23 cellular contexts compared by ENCODE assay signal in the genomic region with DNA sequence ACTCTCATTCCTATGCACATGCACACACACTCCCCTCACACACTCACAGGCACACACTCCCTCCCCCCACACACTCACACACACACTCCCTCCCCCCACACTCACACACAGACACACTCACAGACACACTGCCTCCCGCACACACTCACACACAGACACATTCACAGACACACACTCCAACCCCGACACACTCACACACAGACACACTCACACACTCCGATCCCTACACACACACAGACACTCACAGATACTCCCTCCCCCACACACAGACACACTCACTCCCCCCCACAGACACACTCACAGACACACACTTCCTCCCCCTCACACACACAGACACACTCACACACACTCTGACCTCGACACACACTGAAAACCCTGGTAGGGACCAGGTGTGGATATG.
DNase-seq lines count a peak whose midpoint lies in the region; ATAC-seq, FAIRE-seq and TF ChIP-seq lines count a peak whose summit lies in the region.
"Had no signal": no experiment of that assay in that cellular context is flagged by ENCODE, and none has a peak within 500 bp of the region (broad histone marks: within the 10 kb centered on the region; RNA-seq: fewer than 3 reads in every experiment).

No MANE protein-coding gene starts in this region.

- FAIRE-seq in bronchial epithelial cell (lab: Jason Lieb, UNC): peak; percentile 93
- FAIRE-seq: A549, D721Med, RCC 7860 had no signal

- DNase-seq in NT2/D1 (ENCODE audit: low read depth, low spot score) (no peak), bronchial epithelial cell (ENCODE audit: low read depth) (no peak), neural progenitor cell (ENCODE audit: low spot score) (no peak), NCI-H2029 (lab: John Stamatoyannopoulos, UW) (no peak), GF-D8 (lab: John Stamatoyannopoulos, UW) (no peak)
- DNase-seq in stimulated activated CD4-positive, alpha-beta T cell treated with anti-CD3 and anti-CD28 coated beads, Interleukin-15, amount 100 ng/mL, for 24 hours: no peak
- DNase-seq: AML-193; CD4-positive, alpha-beta T cell; GOT3; Karpas-422; NCI-H1092 treated with DMSO at 0.1 percent for 48 hours; NCI-H1436; NCI-H187; NCI-H82; SK-N-SH; SW 1271 had no signal

- H2AFZ ChIP-seq in neural progenitor cell (replicated peaks): no peak overlapping the region

- no peak for ATAC-seq in GM18858 (IDR thresholded peaks at IDR 0.05; ENCODE audit: unreplicated experiment)
- ATAC-seq: HCT116 had no signal

- no peak for TF ChIP-seq CTCF in HEK293 (tag by site-specific recombination; IDR thresholded peaks at IDR 0.05)
- TF ChIP-seq CTCF in bronchial epithelial cell (IDR thresholded peaks at IDR 0.05; ENCODE audit: insufficient read depth, low read length, severe bottlenecking): no peak
- TF ChIP-seq CTCF in neural progenitor cell (IDR thresholded peaks at IDR 0.05): no peak

- H3K9me3 Mint-ChIP-seq in neural progenitor cell: no peaks in the 10 kb centered on the region
- H3K9me3 Mint-ChIP-seq: CD4-positive, alpha-beta T cell had no signal

- peaks cover 54% of the 10 kb centered on the region for H3K4me1 Mint-ChIP-seq in neural progenitor cell

- no peak overlapping the region for H3K4me3 ChIP-seq in HEK293 (ENCODE audit: low read depth, low read length)
- no peak overlapping the region for H3K4me3 ChIP-seq in NT2/D1 (ENCODE audit: insufficient read length, low read depth)
- H3K4me3 ChIP-seq in bronchial epithelial cell (ENCODE audit: low read depth, low read length): no peak overlapping the region
- no peak overlapping the region for H3K4me3 ChIP-seq in neural progenitor cell
- H3K4me3 ChIP-seq: A549; BLaER1 treated with 17β-estradiol and CSF1 and Interleukin-3, amounts not matched to agents 10 nM and 100 nM had no signal

- CTCF ChIA-PET in HEK293 (lab: Yijun Ruan, JAX): interaction anchor here (0.7 kb wide), 1 partner anchor 61 kb away, joined by 3 read pairs; no protein-coding TSS in a partner anchor

- H3K4me3 Mint-ChIP-seq in neural progenitor cell: no peak overlapping the region
- H3K4me3 Mint-ChIP-seq: CD4-positive, alpha-beta T cell had no signal

- POLR2A ChIA-PET in HEK293 (lab: Yijun Ruan, JAX): no interaction called here

- no peaks in the 10 kb centered on the region for H3K36me3 Mint-ChIP-seq in neural progenitor cell

- H3K27ac Mint-ChIP-seq in neural progenitor cell: no peak overlapping the region
- H3K27ac Mint-ChIP-seq: CD4-positive, alpha-beta T cell had no signal

- H4K20me1 ChIP-seq in neural progenitor cell (ENCODE audit: low read depth): no peaks in the 10 kb centered on the region
- H4K20me1 ChIP-seq: BLaER1 treated with 17β-estradiol and CSF1 and Interleukin-3, amounts not matched to agents 10 nM and 100 nM had no signal

- H3K4me2 ChIP-seq in neural progenitor cell: peak overlapping the region; percentile 13
- H3K4me2 ChIP-seq: A549; BLaER1 treated with 17β-estradiol and CSF1 and Interleukin-3, amounts not matched to agents 10 nM and 100 nM; SK-N-SH had no signal

- H3K79me2 ChIP-seq in neural progenitor cell (ENCODE audit: low read depth): no peaks in the 10 kb centered on the region

- no peaks in the 10 kb centered on the region for H3K9me3 ChIP-seq in HEK293 (ENCODE audit: control insufficient read depth, insufficient read depth, low read depth, low read length)
- no peaks in the 10 kb centered on the region for H3K9me3 ChIP-seq in NT2/D1 (ENCODE audit: insufficient read depth, low read length)
- no peaks in the 10 kb centered on the region for H3K9me3 ChIP-seq in neural progenitor cell (ENCODE audit: low read depth)
- H3K9me3 ChIP-seq: A549; BLaER1 treated with 17β-estradiol and CSF1 and Interleukin-3, amounts not matched to agents 10 nM and 100 nM; SK-N-SH had no signal

- no peak overlapping the region for H3K27ac ChIP-seq in HEK293 (ENCODE audit: extremely low read depth, low read depth, low read length)
- no peak overlapping the region for H3K27ac ChIP-seq in neural progenitor cell
- H3K27ac ChIP-seq: BLaER1 treated with 17β-estradiol and CSF1 and Interleukin-3, amounts not matched to agents 10 nM and 100 nM had no signal

- H3K4me1 ChIP-seq in HEK293 (ENCODE audit: control insufficient read depth, insufficient read depth, low read length) (no peaks in the 10 kb centered on the region), NT2/D1 (ENCODE audit: insufficient read depth, insufficient read length) (peaks cover 38% of the 10 kb centered on the region), neural progenitor cell (peaks cover 40% of the 10 kb centered on the region)
- H3K4me1 ChIP-seq: A549 had no signal

- H3K27me3 ChIP-seq in NT2/D1 (ENCODE audit: insufficient read depth, insufficient read length): no peaks in the 10 kb centered on the region
- H3K27me3 ChIP-seq in bronchial epithelial cell (ENCODE audit: control insufficient read depth, insufficient read depth, low read length): no peaks in the 10 kb centered on the region
- no peaks in the 10 kb centered on the region for H3K27me3 ChIP-seq in neural progenitor cell
- H3K27me3 ChIP-seq: BLaER1 treated with 17β-estradiol and CSF1 and Interleukin-3, amounts not matched to agents 10 nM and 100 nM had no signal

- H3K36me3 ChIP-seq in HEK293 (ENCODE audit: control insufficient read depth in 2 of 2, insufficient read depth in 1 of 2, low read length in 2 of 2) (no peaks in the 10 kb centered on the region), NT2/D1 (ENCODE audit: insufficient read depth, insufficient read length, low read length) (no peaks in the 10 kb centered on the region), bronchial epithelial cell (ENCODE audit: control insufficient read depth, insufficient read depth, low read length) (no peaks in the 10 kb centered on the region), neural progenitor cell (no peaks in the 10 kb centered on the region)
- H3K36me3 ChIP-seq: BLaER1 treated with 17β-estradiol and CSF1 and Interleukin-3, amounts not matched to agents 10 nM and 100 nM had no signal

- H3K9ac ChIP-seq in NT2/D1 (ENCODE audit: insufficient read length, low read depth) (peak overlapping the region; percentile 59), neural progenitor cell (no peak overlapping the region)
- H3K9ac ChIP-seq: BLaER1 treated with 17β-estradiol and CSF1 and Interleukin-3, amounts not matched to agents 10 nM and 100 nM; SK-N-SH had no signal

- H3F3A ChIP-seq in neural progenitor cell (ENCODE audit: low read depth): peaks cover 22% of the 10 kb centered on the region

- peaks cover 11% of the 10 kb centered on the region for H3K27me3 Mint-ChIP-seq in neural progenitor cell (ENCODE audit: insufficient read depth, low read depth)

TF ChIP-seq in HEK293, 187 proteins besides CTCF, POLR2A, EP300 and RAD21 (continues in another document):
- TF ChIP-seq, protein P1, sequence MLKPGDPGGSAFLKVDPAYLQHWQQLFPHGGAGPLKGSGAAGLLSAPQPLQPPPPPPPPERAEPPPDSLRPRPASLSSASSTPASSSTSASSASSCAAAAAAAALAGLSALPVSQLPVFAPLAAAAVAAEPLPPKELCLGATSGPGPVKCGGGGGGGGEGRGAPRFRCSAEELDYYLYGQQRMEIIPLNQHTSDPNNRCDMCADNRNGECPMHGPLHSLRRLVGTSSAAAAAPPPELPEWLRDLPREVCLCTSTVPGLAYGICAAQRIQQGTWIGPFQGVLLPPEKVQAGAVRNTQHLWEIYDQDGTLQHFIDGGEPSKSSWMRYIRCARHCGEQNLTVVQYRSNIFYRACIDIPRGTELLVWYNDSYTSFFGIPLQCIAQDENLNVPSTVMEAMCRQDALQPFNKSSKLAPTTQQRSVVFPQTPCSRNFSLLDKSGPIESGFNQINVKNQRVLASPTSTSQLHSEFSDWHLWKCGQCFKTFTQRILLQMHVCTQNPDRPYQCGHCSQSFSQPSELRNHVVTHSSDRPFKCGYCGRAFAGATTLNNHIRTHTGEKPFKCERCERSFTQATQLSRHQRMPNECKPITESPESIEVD (tag by site-specific recombination; IDR thresholded peaks at IDR 0.05): no peak
- no peak for TF ChIP-seq ZNF138 (tag by site-specific recombination; IDR thresholded peaks at IDR 0.05; ENCODE audit: borderline replicate concordance)
- no peak for TF ChIP-seq ZFP37 (tag by site-specific recombination; IDR thresholded peaks at IDR 0.05)
- TF ChIP-seq EGR2 (tag by site-specific recombination; IDR thresholded peaks at IDR 0.05; ENCODE audit: low read depth): peak; percentile 46
- TF ChIP-seq ZNF394 (tag by site-specific recombination; IDR thresholded peaks at IDR 0.05; ENCODE audit: borderline replicate concordance): no peak
- no peak for TF ChIP-seq ZBTB11 (tag by site-specific recombination; conservative IDR thresholded peaks at IDR 0.05; ENCODE audit: low read depth)
- no peak for TF ChIP-seq ZFP3 (tag by site-specific recombination; IDR thresholded peaks at IDR 0.05; ENCODE audit: low read depth)
